ENCODE assay signal across 14 cellular contexts in the genomic region with DNA sequence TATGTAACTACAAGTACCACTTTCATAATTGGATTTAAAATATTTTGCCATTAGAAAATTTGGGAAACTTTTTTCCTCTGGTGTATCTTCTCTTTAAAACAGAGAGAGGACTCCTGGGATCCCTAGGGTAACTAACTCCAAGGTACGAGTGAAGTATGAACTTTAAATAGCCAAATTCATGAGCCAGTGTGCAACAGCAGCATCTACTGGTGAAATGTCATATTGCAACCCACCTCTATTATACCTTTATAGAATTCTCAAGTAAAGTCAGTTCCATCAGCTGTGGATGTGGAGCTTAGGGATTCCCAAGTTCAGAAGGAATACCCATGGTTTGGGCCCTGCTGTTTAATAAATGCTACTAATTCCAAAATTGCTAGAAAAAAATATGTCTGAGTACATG.
DNase-seq lines count a peak whose midpoint lies in the region; ATAC-seq, FAIRE-seq and TF ChIP-seq lines count a peak whose summit lies in the region.
"Had no signal": no experiment of that assay in that cellular context is flagged by ENCODE, and none has a peak within 500 bp of the region (broad histone marks: within the 10 kb centered on the region; RNA-seq: fewer than 3 reads in every experiment).

No MANE protein-coding gene starts in this region.

- SMC1A ChIA-PET in GM12878 (lab: Charles Lee; ENCODE audit: uncharacterized antibody, unreplicated experiment): no interaction called here

- H3K27me3 ChIP-seq in HL-60 (ENCODE audit: insufficient read depth, poor library complexity, severe bottlenecking) (no peaks in the 10 kb centered on the region), GM12878 (replicated peaks in 1 of 2; ENCODE audit: control insufficient read depth in 2 of 2, insufficient read depth in 2 of 2, low read length in 1 of 2) (no peaks in the 10 kb centered on the region), lower lobe of right lung (ENCODE audit: low read depth) (no peaks in the 10 kb centered on the region)

- 0% methylated on average over 1 of the region's 1 CpG for WGBS in GM12878 (ENCODE audit: insufficient coverage, insufficient replicate concordance, low lambda C conversion rate, missing lambda C conversion rate)

- H3K27ac ChIP-seq in HL-60 (replicated peaks) (no peak overlapping the region), GM12878 (ENCODE audit: control insufficient read depth, insufficient read depth) (no peak overlapping the region), lower lobe of right lung (no peak overlapping the region)
- H3K27ac ChIP-seq: psoas muscle had no signal

- intact Hi-C loops in GM12878 (cut with micrococcal nuclease; ENCODE audit: unreplicated experiment): no loop called here
- intact Hi-C loops in lower lobe of right lung (cut with DNase I): no loop called here

- H3K4me2 ChIP-seq in GM12878 (ENCODE audit: control insufficient read depth, insufficient read depth): no peak overlapping the region

- peaks cover 2% of the 10 kb centered on the region; the same call in 1 of the 3 replicates for H3K9me3 ChIP-seq in GM12878 (replicated peaks; ENCODE audit: control insufficient read depth, insufficient read depth, low read length)
- H3K9me3 ChIP-seq in lower lobe of right lung: peaks cover 10% of the 10 kb centered on the region

- RAD21 ChIA-PET in GM12878 (lab: Charles Lee; ENCODE audit: unreplicated experiment): no interaction called here

- POLR2A ChIA-PET in GM12878 (lab: Charles Lee): no interaction called here

- FAIRE-seq in GM12878 (lab: Jason Lieb, UNC): no peak

- no peaks in the 10 kb centered on the region for H3K79me2 ChIP-seq in GM12878 (ENCODE audit: control insufficient read depth, insufficient read depth, low read length)

- no peaks in the 10 kb centered on the region for H3K4me1 ChIP-seq in GM12878 (ENCODE audit: control insufficient read depth, insufficient read depth, low read length)
- no peaks in the 10 kb centered on the region for H3K4me1 ChIP-seq in lower lobe of right lung
- H3K4me1 ChIP-seq: psoas muscle had no signal

- no peak for TF ChIP-seq RAD21 in GM12878 (IDR thresholded peaks at IDR 0.05; ENCODE audit: insufficient read depth, low read depth, low read length)

- H3K27ac Mint-ChIP-seq in T-helper 2 cell treated with Interferon-gamma antibody and Interleukin-4, amounts not matched to agents 5 μg/mL and 100 μg/mL, for 36 hours: no peak overlapping the region
- H3K27ac Mint-ChIP-seq: activated B cell treated with CpG ODN at 0.5 μM for 24 hours had no signal

- no peak overlapping the region for H3K9ac ChIP-seq in GM12878 (ENCODE audit: control insufficient read depth, insufficient read depth, low read length)

- DNase-seq in CMK (ENCODE audit: low read depth) (peak; percentile 4), HL-60 (ENCODE audit: low read depth in 1 of 2, low spot score in 1 of 2) (no peak), GM12878 (ENCODE audit: low read depth, low spot score) (no peak), lower lobe of right lung (no peak), amygdala (lab: John Stamatoyannopoulos, UW) (no peak), AG08396 (ENCODE audit: low spot score) (no peak)
- no peak for DNase-seq in T-helper 2 cell treated with Interferon-gamma antibody and Interleukin-4, amounts not matched to agents 5 μg/mL and 100 μg/mL, for 36 hours (ENCODE audit: low spot score)
- DNase-seq: activated B cell treated with CpG ODN at 0.5 μM for 24 hours; activated T-cell treated with anti-CD3 and anti-CD28 coated beads, Interleukin-2, amount 50 U/mL, for 48 hours; KG1; psoas muscle; RPMI8226; substantia nigra had no signal

- no peaks in the 10 kb centered on the region for H3K36me3 Mint-ChIP-seq in T-helper 2 cell treated with Interferon-gamma antibody and Interleukin-4, amounts not matched to agents 5 μg/mL and 100 μg/mL, for 36 hours (ENCODE audit: low read depth)

- H3K4me3 Mint-ChIP-seq in T-helper 2 cell treated with Interferon-gamma antibody and Interleukin-4, amounts not matched to agents 5 μg/mL and 100 μg/mL, for 36 hours: no peak overlapping the region
- H3K4me3 Mint-ChIP-seq: activated B cell treated with CpG ODN at 0.5 μM for 24 hours had no signal

- H3K4me3 ChIP-seq in HL-60 (replicated peaks; ENCODE audit: insufficient read depth, low read length) (no peak overlapping the region), GM12878 (no peak overlapping the region), lower lobe of right lung (no peak overlapping the region)
- H3K4me3 ChIP-seq: psoas muscle had no signal

- BruUV-seq in GM12878 (replicated peaks; lab: Mats Ljungman, UMichigan): no TSS peak

- H2AFZ ChIP-seq in GM12878 (ENCODE audit: control insufficient read depth, low read depth, low read length): no peak overlapping the region

- TF ChIP-seq CTCF in HL-60 (IDR thresholded peaks at IDR 0.05; ENCODE audit: insufficient read depth, low read length) (peak; percentile 24), GM12878 (IDR thresholded peaks at IDR 0.05 in 2 of 3, conservative IDR thresholded peaks at IDR 0.05 in 1 of 3; ENCODE audit: control insufficient read depth in 2 of 3, extremely low read depth in 1 of 3, insufficient read depth in 1 of 3, low read depth in 3 of 3, low read length in 3 of 3) (peak; percentile 9 to 43 (median 38); a peak in 4 of 6 replicates), lower lobe of right lung (IDR thresholded peaks at IDR 0.05) (peak; percentile 21)

- in situ Hi-C loops in GM12878 (cut with MboI): no loop called here

- CTCF ChIA-PET in GM12878 (lab: Yijun Ruan, JAX): no interaction called here

- TF ChIP-seq EP300 in GM12878 (IDR thresholded peaks at IDR 0.05; ENCODE audit: borderline replicate concordance in 1 of 2, control insufficient read depth in 1 of 2, low read depth in 2 of 2, low read length in 2 of 2): no peak

- ATAC-seq in GM12878 (no peak), lower lobe of right lung (no peak), GM18498 (IDR thresholded peaks at IDR 0.05; ENCODE audit: unreplicated experiment) (no peak)
- ATAC-seq: psoas muscle had no signal

- no peaks in the 10 kb centered on the region for H4K20me1 ChIP-seq in GM12878 (ENCODE audit: control insufficient read depth, insufficient read depth)

- TF ChIP-seq POLR2A in GM12878 (IDR thresholded peaks at IDR 0.05; ENCODE audit: low read depth, low read length): no peak

- no peaks in the 10 kb centered on the region for H3K4me1 Mint-ChIP-seq in T-helper 2 cell treated with Interferon-gamma antibody and Interleukin-4, amounts not matched to agents 5 μg/mL and 100 μg/mL, for 36 hours (ENCODE audit: low read depth)
- H3K4me1 Mint-ChIP-seq: activated B cell treated with CpG ODN at 0.5 μM for 24 hours had no signal

- H3K9me3 Mint-ChIP-seq in T-helper 2 cell treated with Interferon-gamma antibody and Interleukin-4, amounts not matched to agents 5 μg/mL and 100 μg/mL, for 36 hours: peaks cover 17% of the 10 kb centered on the region

- H3K36me3 ChIP-seq in GM12878 (ENCODE audit: control insufficient read depth in 2 of 2, insufficient read depth in 2 of 2, low read length in 1 of 2) (no peaks in the 10 kb centered on the region), lower lobe of right lung (peaks cover 21% of the 10 kb centered on the region)

- H3K27me3 Mint-ChIP-seq in T-helper 2 cell treated with Interferon-gamma antibody and Interleukin-4, amounts not matched to agents 5 μg/mL and 100 μg/mL, for 36 hours (ENCODE audit: low read depth): no peaks in the 10 kb centered on the region
- H3K27me3 Mint-ChIP-seq: activated B cell treated with CpG ODN at 0.5 μM for 24 hours had no signal

TF ChIP-seq in GM12878, 131 proteins besides CTCF, POLR2A, EP300 and RAD21:
- no peak for TF ChIP-seq ZZZ3 (IDR thresholded peaks at IDR 0.05; ENCODE audit: control insufficient read depth, insufficient read length, low read depth)
- no peak for TF ChIP-seq CREM (IDR thresholded peaks at IDR 0.05; ENCODE audit: low read depth)
- no peak for TF ChIP-seq NR2C2 (IDR thresholded peaks at IDR 0.05; ENCODE audit: borderline replicate concordance, control insufficient read depth, insufficient read length, low read depth)
- no peak for TF ChIP-seq SREBF1 (IDR thresholded peaks at IDR 0.05; ENCODE audit: low read length)
- no peak for TF ChIP-seq CHD4 (IDR thresholded peaks at IDR 0.05)
- TF ChIP-seq, protein P1, sequence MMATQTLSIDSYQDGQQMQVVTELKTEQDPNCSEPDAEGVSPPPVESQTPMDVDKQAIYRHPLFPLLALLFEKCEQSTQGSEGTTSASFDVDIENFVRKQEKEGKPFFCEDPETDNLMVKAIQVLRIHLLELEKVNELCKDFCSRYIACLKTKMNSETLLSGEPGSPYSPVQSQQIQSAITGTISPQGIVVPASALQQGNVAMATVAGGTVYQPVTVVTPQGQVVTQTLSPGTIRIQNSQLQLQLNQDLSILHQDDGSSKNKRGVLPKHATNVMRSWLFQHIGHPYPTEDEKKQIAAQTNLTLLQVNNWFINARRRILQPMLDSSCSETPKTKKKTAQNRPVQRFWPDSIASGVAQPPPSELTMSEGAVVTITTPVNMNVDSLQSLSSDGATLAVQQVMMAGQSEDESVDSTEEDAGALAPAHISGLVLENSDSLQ (IDR thresholded peaks at IDR 0.05): no peak
- no peak for TF ChIP-seq ZNF384 (IDR thresholded peaks at IDR 0.05; ENCODE audit: borderline replicate concordance, low read depth, low read length)
- TF ChIP-seq SREBF2 (IDR thresholded peaks at IDR 0.05; ENCODE audit: low read length): no peak
- TF ChIP-seq GATAD2B (conservative IDR thresholded peaks at IDR 0.05; ENCODE audit: low read depth): no peak
- no peak for TF ChIP-seq ZNF207 (IDR thresholded peaks at IDR 0.05; ENCODE audit: borderline replicate concordance)
